22 cellular contexts compared by ENCODE assay signal in the genomic region with DNA sequence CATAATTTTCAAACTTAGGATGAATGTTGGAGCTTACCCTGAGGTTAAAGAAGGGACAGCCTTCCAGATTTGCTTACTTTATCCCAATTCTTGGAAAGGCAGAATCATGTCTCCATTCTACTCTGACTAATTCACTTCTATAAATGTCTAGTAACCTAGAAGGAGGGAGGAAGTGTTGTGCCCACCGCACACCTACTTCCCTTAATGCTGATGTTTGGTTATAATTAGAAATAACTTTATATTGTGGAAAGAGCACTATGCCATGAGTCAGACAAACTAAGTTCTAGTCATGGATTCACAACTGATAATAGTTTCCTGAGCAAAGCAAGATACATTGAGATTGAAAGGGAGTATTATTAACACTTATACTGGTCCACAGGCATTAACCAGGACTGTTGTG.
DNase-seq lines count a peak whose midpoint lies in the region; ATAC-seq, FAIRE-seq and TF ChIP-seq lines count a peak whose summit lies in the region.
"Had no signal": no experiment of that assay in that cellular context is flagged by ENCODE, and none has a peak within 500 bp of the region (broad histone marks: within the 10 kb centered on the region; RNA-seq: fewer than 3 reads in every experiment).

No MANE protein-coding gene starts in this region.

- DNase-seq in right lobe of liver, result no peak
- no peak for DNase-seq in HepG2 (ENCODE audit: low spot score)
- DNase-seq in fibroblast of the aortic adventitia (ENCODE audit: low read depth), result peak; percentile 12
- peak; percentile 44 for DNase-seq in osteoblast (ENCODE audit: insufficient read length, low spot score, missing footprints)
- DNase-seq in NCI-H2227 (lab: John Stamatoyannopoulos, UW; ENCODE audit: unreplicated experiment), result no peak
- no peak for DNase-seq in CD4-positive, alpha-beta memory T cell
- DNase-seq: AML-193; CD8-positive, alpha-beta memory T cell; COR-L47; DMS 273 treated with DMSO at 0.1 percent for 48 hours; GOT3; H7; HFFc6; IMR-90 had no signal

- in situ Hi-C loops in HepG2 (cut with HindIII; ENCODE audit: extremely low pct_ligation_motif_present, low pct_unique_long_range_greater_than_20kb), result no loop called here

- H3K4me1 Mint-ChIP-seq in CD4-positive, alpha-beta memory T cell, result peaks cover 4 to 6% (median 5%) of the 10 kb centered on the region in 4 donors
- H3K4me1 Mint-ChIP-seq: CD14-positive monocyte had no signal

- H3K4me1 ChIP-seq in right lobe of liver (peaks cover 0 to 38% (median 15%) of the 10 kb centered on the region in 4 donors), HepG2 (ENCODE audit: insufficient read depth, low read length) (peaks cover 37% of the 10 kb centered on the region), osteoblast (ENCODE audit: insufficient read depth, low read length) (peaks cover 15% of the 10 kb centered on the region)
- H3K4me1 ChIP-seq in CD4-positive, alpha-beta memory T cell (ENCODE audit: insufficient read depth, low read length), result no peaks in the 10 kb centered on the region
- H3K4me1 ChIP-seq: A549 had no signal

- H3K79me2 ChIP-seq in HepG2 (ENCODE audit: insufficient read depth, low read length), result no peaks in the 10 kb centered on the region
- no peaks in the 10 kb centered on the region for H3K79me2 ChIP-seq in osteoblast (ENCODE audit: insufficient read depth, low read length)

- FAIRE-seq in HepG2 (lab: Jason Lieb, UNC), result no peak
- FAIRE-seq: A549, G401.6, GM12891 had no signal

- no peak for TF ChIP-seq RAD21 in HepG2 (CRISPR knock-in tag; IDR thresholded peaks at IDR 0.05)

- TF ChIP-seq EP300 in HepG2 (IDR thresholded peaks at IDR 0.05; ENCODE audit: low read depth in 2 of 2, low read length in 2 of 2) (no peak), HepG2 (CRISPR knock-in tag; IDR thresholded peaks at IDR 0.05; ENCODE audit: borderline replicate concordance) (no peak)

- TF ChIP-seq CTCF in right lobe of liver (IDR thresholded peaks at IDR 0.05) (no peak), HepG2 (CRISPR knock-in tag; IDR thresholded peaks at IDR 0.05) (no peak), fibroblast of the aortic adventitia (IDR thresholded peaks at IDR 0.05; ENCODE audit: insufficient read depth, low read length) (no peak), osteoblast (IDR thresholded peaks at IDR 0.05; ENCODE audit: extremely low read depth, low read depth, low read length) (no peak)

- no peaks in the 10 kb centered on the region for H3K27me3 Mint-ChIP-seq in CD4-positive, alpha-beta memory T cell

- no peak overlapping the region for H3K9ac ChIP-seq in HepG2 (ENCODE audit: insufficient read depth, low read depth, low read length)

- H3K27me3 ChIP-seq in right lobe of liver, result no peaks in the 10 kb centered on the region
- no peaks in the 10 kb centered on the region for H3K27me3 ChIP-seq in HepG2 (ENCODE audit: control insufficient read depth in 1 of 2, insufficient read depth in 2 of 2, low read length in 2 of 2)
- H3K27me3 ChIP-seq in osteoblast (ENCODE audit: insufficient read depth, low read length), result peaks cover 3% of the 10 kb centered on the region
- H3K27me3 ChIP-seq in CD4-positive, alpha-beta memory T cell (ENCODE audit: insufficient read depth, low read length), result no peaks in the 10 kb centered on the region

- H3K4me2 ChIP-seq in HepG2 (ENCODE audit: low read depth, low read length) (no peak overlapping the region), osteoblast (ENCODE audit: insufficient read depth, low read length) (no peak overlapping the region)
- H3K4me2 ChIP-seq: A549 had no signal

- H3K9me3 ChIP-seq in right lobe of liver (no peaks in the 10 kb centered on the region), HepG2 (ENCODE audit: low read length) (0 out of 2 replicates have a peak, but pooled peaks cover 9% of the 10 kb centered on the region), osteoblast (ENCODE audit: low read depth, low read length) (no peaks in the 10 kb centered on the region)
- H3K9me3 ChIP-seq in CD4-positive, alpha-beta memory T cell (ENCODE audit: control insufficient read depth in 1 of 2, low read length in 2 of 2), result no peaks in the 10 kb centered on the region
- H3K9me3 ChIP-seq: A549 had no signal

- H2AFZ ChIP-seq in HepG2 (ENCODE audit: low read length) (no peak overlapping the region), osteoblast (ENCODE audit: low read length) (no peak overlapping the region)

- POLR2A ChIA-PET in HepG2 (lab: Yijun Ruan, JAX), result interaction anchor here (1.8 to 1.9 kb wide), 2 partner anchors 12 to 266 kb away, joined by 6 to 28 read pairs; no protein-coding TSS in a partner anchor
- POLR2A ChIA-PET in CD4-positive, alpha-beta memory T cell (lab: Charles Lee; ENCODE audit: partially characterized antibody), result no interaction called here

- H4K20me1 ChIP-seq in HepG2 (ENCODE audit: insufficient read depth, low read length), result no peaks in the 10 kb centered on the region
- H4K20me1 ChIP-seq in osteoblast (ENCODE audit: insufficient read depth, low read length), result no peaks in the 10 kb centered on the region

- 47% methylated on average over 1 of the region's 1 CpG for WGBS in right lobe of liver (ENCODE audit: insufficient coverage, low coverage, low lambda C conversion rate, missing lambda C conversion rate)
- 92% methylated on average over 1 of the region's 1 CpG for WGBS in HepG2 (ENCODE audit: low lambda C conversion rate)

- no peak overlapping the region for H3K27ac Mint-ChIP-seq in CD4-positive, alpha-beta memory T cell
- H3K27ac Mint-ChIP-seq: CD14-positive monocyte; CD8-positive, alpha-beta memory T cell; HFFc6 had no signal

- ATAC-seq in right lobe of liver (no peak), HepG2 (no peak), GM19035 (IDR thresholded peaks at IDR 0.05; ENCODE audit: unreplicated experiment) (no peak), GM19023 (IDR thresholded peaks at IDR 0.05; ENCODE audit: unreplicated experiment) (no peak)
- ATAC-seq: A549, HCT116 had no signal

- TF ChIP-seq POLR2A in right lobe of liver (IDR thresholded peaks at IDR 0.05) (no peak), HepG2 (IDR thresholded peaks at IDR 0.05; ENCODE audit: insufficient read depth in 1 of 2, low read depth in 2 of 2, low read length in 2 of 2) (no peak)

- H3K4me3 ChIP-seq in right lobe of liver (no peak overlapping the region), HepG2 (replicated peaks in 1 of 3; ENCODE audit: insufficient read depth in 1 of 3, low read depth in 2 of 3, low read length in 3 of 3) (no peak overlapping the region), fibroblast of the aortic adventitia (ENCODE audit: low read depth, low read length) (no peak overlapping the region), osteoblast (ENCODE audit: insufficient read depth, low read length) (no peak overlapping the region)
- no peak overlapping the region for H3K4me3 ChIP-seq in CD4-positive, alpha-beta memory T cell (ENCODE audit: low read length in 2 of 2)
- H3K4me3 ChIP-seq: A549 had no signal

- H3K36me3 ChIP-seq in right lobe of liver, result no peaks in the 10 kb centered on the region
- H3K36me3 ChIP-seq in HepG2 (replicated peaks in 1 of 2; ENCODE audit: control insufficient read depth in 1 of 2, insufficient read depth in 2 of 2, low read length in 2 of 2), result no peaks in the 10 kb centered on the region
- H3K36me3 ChIP-seq in osteoblast (ENCODE audit: insufficient read depth, low read length), result no peaks in the 10 kb centered on the region
- no peaks in the 10 kb centered on the region for H3K36me3 ChIP-seq in CD4-positive, alpha-beta memory T cell (ENCODE audit: insufficient read depth, low read length)

- H3K4me3 Mint-ChIP-seq in CD4-positive, alpha-beta memory T cell, result no peak overlapping the region
- H3K4me3 Mint-ChIP-seq: CD14-positive monocyte; CD8-positive, alpha-beta memory T cell; HFFc6 had no signal

- peaks cover 0 to 3% (median 0%) of the 10 kb centered on the region in 8 donors for H3K9me3 Mint-ChIP-seq in CD4-positive, alpha-beta memory T cell
- H3K9me3 Mint-ChIP-seq: CD8-positive, alpha-beta memory T cell; HFFc6 had no signal

- BruUV-seq in HepG2 (replicated peaks; lab: Mats Ljungman, UMichigan), result no TSS peak

- CTCF ChIA-PET in HepG2 (lab: Yijun Ruan, JAX; ENCODE audit: low intra/inter-chr PET ratio, low total read pairs), result no interaction called here
- CTCF ChIA-PET in CD4-positive, alpha-beta memory T cell (lab: Charles Lee; ENCODE audit: partially characterized antibody), result no interaction called here

- H3K27ac ChIP-seq in right lobe of liver (peak overlapping the region in 2 of 3 donors; percentile 79 to 90), HepG2 (ENCODE audit: extremely low read length, insufficient read depth, low read length) (no peak overlapping the region), osteoblast (ENCODE audit: low read depth, low read length) (no peak overlapping the region)
- no peak overlapping the region for H3K27ac ChIP-seq in CD4-positive, alpha-beta memory T cell (ENCODE audit: low read depth, low read length)
- H3K27ac ChIP-seq: A549, HL-60 had no signal

- intact Hi-C loops in right lobe of liver (cut with DNase I), result no loop called here
- intact Hi-C loops in HepG2 (cut with micrococcal nuclease; ENCODE audit: unreplicated experiment), result no loop called here
- intact Hi-C loops in CD4-positive, alpha-beta memory T cell (cut with micrococcal nuclease), result no loop called here

- no peaks in the 10 kb centered on the region for H3K36me3 Mint-ChIP-seq in CD4-positive, alpha-beta memory T cell
- H3K36me3 Mint-ChIP-seq: CD14-positive monocyte; CD8-positive, alpha-beta memory T cell had no signal

TF ChIP-seq in HepG2, 621 proteins besides CTCF, POLR2A, EP300 and RAD21:
- TF ChIP-seq ZNF883 (CRISPR knock-in tag; IDR thresholded peaks at IDR 0.05; ENCODE audit: not compliant biosample characterization) (no peak), HNF4G (IDR thresholded peaks at IDR 0.05; ENCODE audit: borderline replicate concordance, low read depth, low read length) (no peak), HNF4G (CRISPR knock-in tag; IDR thresholded peaks at IDR 0.05; ENCODE audit: borderline replicate concordance, low read depth) (no peak)

Comparison
In these comparisons a context has a peak if more than half of its experiments do, and no peak if none do; other contexts are left out.
1. H3K27ac ChIP-seq: peak in right lobe of liver (2 of 3); none in HepG2 (single experiment), osteoblast (single experiment) and CD4-positive, alpha-beta memory T cell (single experiment).
2. DNase-seq: peak in fibroblast of the aortic adventitia (single experiment) and osteoblast (single experiment); none in right lobe of liver (0 of 3), HepG2 (single experiment), NCI-H2227 (single experiment) and CD4-positive, alpha-beta memory T cell (0 of 5).